14 cellular contexts compared by ENCODE assay signal in the genomic region with DNA sequence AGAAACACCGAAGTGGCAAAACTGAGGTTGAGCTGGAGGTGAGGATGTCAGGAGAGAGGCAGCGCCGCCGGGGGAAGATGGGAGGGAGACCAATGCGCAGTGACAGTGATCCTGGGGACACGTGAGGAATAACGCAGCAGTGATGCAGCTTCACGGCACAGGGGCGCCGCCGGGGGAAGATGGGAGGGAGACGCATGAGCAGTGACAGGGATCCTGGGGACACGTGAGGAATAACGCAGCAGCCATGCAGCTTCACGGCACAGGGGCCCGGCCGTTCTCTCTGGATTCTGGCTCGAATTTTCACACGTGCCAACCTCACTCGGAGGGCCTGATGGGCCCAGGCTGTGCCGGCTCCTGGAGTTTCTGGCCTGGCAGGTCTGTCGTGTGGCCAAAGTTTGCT.
"Had no signal": no experiment of that assay in that cellular context is flagged by ENCODE, and none has a peak within 500 bp of the region (broad histone marks: within the 10 kb centered on the region; RNA-seq: fewer than 3 reads in every experiment).

No MANE protein-coding gene starts in this region.

- H3K27ac ChIP-seq: brain microvascular endothelial cell, transverse colon had no signal

- H3K9me3 ChIP-seq: transverse colon had no signal

- H3K36me3 ChIP-seq: brain microvascular endothelial cell, transverse colon had no signal

- H3K4me1 ChIP-seq: transverse colon had no signal

- ATAC-seq: activated CD8-positive, alpha-beta T cell treated with anti-CD3 and anti-CD28 coated beads, Interleukin-2, amount 10 ng/mL, durations not matched to agents 7 days and 5 days; activated T-cell treated with anti-CD3 and anti-CD28 coated beads, Interleukin-2, amount 50 U/mL, for 72 hours had no signal

- H3K4me3 ChIP-seq: transverse colon had no signal

- H3K27me3 ChIP-seq: brain microvascular endothelial cell, transverse colon had no signal

- DNase-seq: activated B cell treated with CpG ODN at 0.5 μM for 24 hours; activated CD4-positive, alpha-beta T cell treated with anti-CD3 and anti-CD28 coated beads for 48 hours; activated CD8-positive, alpha-beta memory T cell treated with anti-CD3 and anti-CD28 coated beads, Interleukin-2, amount 50 U/mL, for 4 hours; activated CD8-positive, alpha-beta T cell treated with anti-CD3 and anti-CD28 coated beads, Interleukin-2, amount 10 ng/mL, durations not matched to agents 7 days and 5 days; activated naive CD8-positive, alpha-beta T cell treated with anti-CD3 and anti-CD28 coated beads for 36 hours; activated T-cell treated with anti-CD3 and anti-CD28 coated beads, Interleukin-2, amount 50 U/mL, for 72 hours; amygdala; brain microvascular endothelial cell; effector CD8-positive, alpha-beta T cell; hippocampal formation; kidney; stimulated activated CD4-positive, alpha-beta T cell treated with anti-CD3 and anti-CD28 coated beads, Interleukin-12 subunit alpha, Interleukin-12 subunit beta, amount 100 ng/mL, for 4 hours; stimulated activated CD4-positive, alpha-beta T cell treated with anti-CD3 and anti-CD28 coated beads, Interleukin-2, amount 100 ng/mL, for 24 hours; transverse colon had no signal
